Comparison of ENCODE assay signal across 10 cellular contexts in genomic region chr5:57693488-57694305, GRCh38.
DNase-seq lines count a peak whose midpoint lies in the region; ATAC-seq and TF ChIP-seq lines count a peak whose summit lies in the region.
"Had no signal": no experiment of that assay in that cellular context is flagged by ENCODE, and none has a peak within 500 bp of the region (broad histone marks: within the 10 kb centered on the region; RNA-seq: fewer than 3 reads in every experiment).

No MANE protein-coding gene starts in this region.

- ATAC-seq in GM19467 (IDR thresholded peaks at IDR 0.05; ENCODE audit: unreplicated experiment) = no peak
- ATAC-seq in HG03354 (IDR thresholded peaks at IDR 0.05; ENCODE audit: poor library complexity, severe bottlenecking, unreplicated experiment) = no peak

- H3K9ac ChIP-seq in mesendoderm (ENCODE audit: low read length) = no peak overlapping the region

- peaks cover 7% of the 10 kb centered on the region for H3K4me1 ChIP-seq in mesendoderm (ENCODE audit: control insufficient read depth, low read depth, low read length)
- H3K4me1 ChIP-seq: spleen had no signal

- TF ChIP-seq CTCF in type B pancreatic cell (conservative IDR thresholded peaks at IDR 0.05) = no peak

- no peaks in the 10 kb centered on the region for H3K79me2 ChIP-seq in mesendoderm (ENCODE audit: control insufficient read depth, insufficient read depth, low read length)

- H3K27ac ChIP-seq in cingulate gyrus (ENCODE audit: low read depth, low read length) = peak overlapping the region; percentile 73
- no peak overlapping the region for H3K27ac ChIP-seq in mesendoderm (ENCODE audit: low read depth, low read length)
- H3K27ac ChIP-seq: spleen had no signal

- no peak overlapping the region for H2AK5ac ChIP-seq in mesendoderm (ENCODE audit: low read length)

- H3K27me3 ChIP-seq in mesendoderm (ENCODE audit: insufficient read depth, low read length, poor library complexity) = no peaks in the 10 kb centered on the region
- H3K27me3 ChIP-seq: spleen had no signal

- H3K4ac ChIP-seq in mesendoderm (ENCODE audit: low read depth, low read length) = no peak overlapping the region

- H2BK15ac ChIP-seq in mesendoderm (replicated peaks; ENCODE audit: low read depth) = no peak overlapping the region

- no peak overlapping the region for H4K5ac ChIP-seq in mesendoderm (ENCODE audit: low read length)

- no peaks in the 10 kb centered on the region for H3K36me3 ChIP-seq in mesendoderm (ENCODE audit: control insufficient read depth, insufficient read depth, low read length)
- H3K36me3 ChIP-seq: spleen had no signal

- H3K79me1 ChIP-seq in mesendoderm (ENCODE audit: low read length) = no peaks in the 10 kb centered on the region

- H4K8ac ChIP-seq in mesendoderm (ENCODE audit: low read depth, low read length) = no peak overlapping the region

- H3K18ac ChIP-seq in mesendoderm (ENCODE audit: low read length) = no peak overlapping the region

- no CpG with 5 or more reads among the region's 8 CpGs for WGBS in mesendoderm (ENCODE audit: extremely low coverage, insufficient coverage, low lambda C conversion rate)

- H3K4me1 Mint-ChIP-seq in activated naive CD4-positive, alpha-beta T cell treated with anti-CD3 and anti-CD28 coated beads, Interleukin-2, amount 10 ng/mL, durations not matched to agents 7 days and 5 days = no peaks in the 10 kb centered on the region
- H3K4me1 Mint-ChIP-seq in type B pancreatic cell (ENCODE audit: unreplicated experiment) = peaks cover 32% of the 10 kb centered on the region

- H3K23ac ChIP-seq in mesendoderm (ENCODE audit: low read length) = no peak overlapping the region

- no peak overlapping the region for H2BK120ac ChIP-seq in mesendoderm (ENCODE audit: low read depth, low read length)

- no peaks in the 10 kb centered on the region for H3K9me3 Mint-ChIP-seq in activated naive CD4-positive, alpha-beta T cell treated with anti-CD3 and anti-CD28 coated beads, Interleukin-2, amount 10 ng/mL, durations not matched to agents 7 days and 5 days
- peaks cover 9% of the 10 kb centered on the region for H3K9me3 Mint-ChIP-seq in type B pancreatic cell

- peak overlapping the region; percentile 35 for H3K27ac Mint-ChIP-seq in activated naive CD4-positive, alpha-beta T cell treated with anti-CD3 and anti-CD28 coated beads, Interleukin-2, amount 10 ng/mL, durations not matched to agents 7 days and 5 days
- peak overlapping the region; percentile 23 for H3K27ac Mint-ChIP-seq in type B pancreatic cell

- no peaks in the 10 kb centered on the region for H3K36me3 Mint-ChIP-seq in activated naive CD4-positive, alpha-beta T cell treated with anti-CD3 and anti-CD28 coated beads, Interleukin-2, amount 10 ng/mL, durations not matched to agents 7 days and 5 days
- no peaks in the 10 kb centered on the region for H3K36me3 Mint-ChIP-seq in type B pancreatic cell

- no peak overlapping the region for H3K4me2 ChIP-seq in mesendoderm (ENCODE audit: low read length)

- H3K4me3 Mint-ChIP-seq in activated naive CD4-positive, alpha-beta T cell treated with anti-CD3 and anti-CD28 coated beads, Interleukin-2, amount 10 ng/mL, durations not matched to agents 7 days and 5 days = no peak overlapping the region
- peak overlapping the region; percentile 51 for H3K4me3 Mint-ChIP-seq in type B pancreatic cell

- DNase-seq in activated naive CD4-positive, alpha-beta T cell treated with anti-CD3 and anti-CD28 coated beads, Interleukin-2, amount 10 ng/mL, durations not matched to agents 7 days and 5 days = no peak
- DNase-seq in activated naive CD4-positive, alpha-beta T cell treated with anti-CD3 and anti-CD28 coated beads, Interleukin-2, amount 50 U/mL, for 16 hours = no peak
- DNase-seq in mesendoderm (peak; percentile 71), type B pancreatic cell (ENCODE audit: extremely low spot score, unreplicated experiment) (no peak), NCI-H526 (lab: John Stamatoyannopoulos, UW) (no peak)
- DNase-seq: activated CD4-positive, alpha-beta T cell treated with anti-CD3 and anti-CD28 coated beads for 1 hour; spleen had no signal

- no peak overlapping the region for H2BK5ac ChIP-seq in mesendoderm (ENCODE audit: low read length)

- peaks cover 5% of the 10 kb centered on the region for H3K27me3 Mint-ChIP-seq in activated naive CD4-positive, alpha-beta T cell treated with anti-CD3 and anti-CD28 coated beads, Interleukin-2, amount 10 ng/mL, durations not matched to agents 7 days and 5 days
- H3K27me3 Mint-ChIP-seq in type B pancreatic cell = no peaks in the 10 kb centered on the region

- no peak overlapping the region for H3K56ac ChIP-seq in mesendoderm (ENCODE audit: low read length)

- CTCF ChIA-PET in activated naive CD4-positive, alpha-beta T cell treated with anti-CD3 and anti-CD28 coated beads, Interleukin-2, amount 10 ng/mL, durations not matched to agents 7 days and 5 days (lab: Charles Lee) = no interaction called here

- no peak overlapping the region for H3K4me3 ChIP-seq in mesendoderm (ENCODE audit: low read length)
- H3K4me3 ChIP-seq: spleen had no signal
